12 cellular contexts compared by ENCODE assay signal in genomic region chr6:52200088-52200487, GRCh38. TPM values are rescaled to one million over a fixed set of nuclear protein-coding genes. Genes with fewer than 3 reads are reported as not detected.
A peak's percentile ranks its signal among the peaks of the same experiment; 100 is the strongest.
DNase-seq lines count a peak whose midpoint lies in the region; ATAC-seq, FAIRE-seq and TF ChIP-seq lines count a peak whose summit lies in the region.
"Not testable (repeated sequence)": the region's sequence is repeated elsewhere in the genome, so short reads cannot be mapped to it uniquely, and the experiment has no call there.
"Had no signal": no experiment of that assay in that cellular context is flagged by ENCODE, and none has a peak within 500 bp of the region (broad histone marks: within the 10 kb centered on the region; RNA-seq: fewer than 3 reads in every experiment).

No MANE protein-coding gene starts in this region.

- intact Hi-C loops in K562 (cut with micrococcal nuclease), result not testable (repeated sequence)

- ATAC-seq in K562, result not testable (repeated sequence)

- not testable (repeated sequence) for H3K9me1 ChIP-seq in K562 (ENCODE audit: control insufficient read depth, insufficient read depth, low read length)

- not testable (repeated sequence) for H3K79me2 ChIP-seq in K562 (ENCODE audit: control insufficient read depth, insufficient read depth, low read length); neural progenitor cell (ENCODE audit: low read depth)

- in situ Hi-C loops in K562 (cut with MboI), result not testable (repeated sequence)

- H3K9me3 Mint-ChIP-seq in neural progenitor cell, result peaks cover 33% of the 10 kb centered on the region

- not testable (repeated sequence) for H3K4me3 ChIP-seq in HEK293 (ENCODE audit: low read depth, low read length); K562; neural progenitor cell

- WGBS in K562 (ENCODE audit: insufficient coverage, low coverage, missing lambda C conversion rate), result 2% methylated on average over 5 of the region's 5 CpGs

- POLR2A ChIA-PET in HEK293 (lab: Yijun Ruan, JAX); K562 (lab: Yijun Ruan, JAX): not testable (repeated sequence)

- BruUV-seq in K562 (replicated peaks; lab: Mats Ljungman, UMichigan), result not testable (repeated sequence)

- TF ChIP-seq POLR2A in K562 (conservative IDR thresholded peaks at IDR 0.05), result not testable (repeated sequence)

- not testable (repeated sequence) for TF ChIP-seq CTCF in HEK293 (tag by site-specific recombination; IDR thresholded peaks at IDR 0.05); K562 (IDR thresholded peaks at IDR 0.05 in 2 of 3, conservative IDR thresholded peaks at IDR 0.05 in 1 of 3; ENCODE audit: insufficient read depth in 2 of 3, low read depth in 1 of 3, low read length in 3 of 3); neural progenitor cell (IDR thresholded peaks at IDR 0.05)

- CTCF ChIA-PET in HEK293 (lab: Yijun Ruan, JAX), result interaction anchor here (0.6 to 0.7 kb wide), 2 partner anchors 59 to 274 kb away, joined by 3 to 5 read pairs; no protein-coding TSS in a partner anchor
- CTCF ChIA-PET in K562 (lab: Yijun Ruan, JAX; ENCODE audit: low intra/inter-chr PET ratio), result not testable (repeated sequence)

- H3K27me3 Mint-ChIP-seq in neural progenitor cell (ENCODE audit: insufficient read depth, low read depth), result not testable (repeated sequence)

- H3K36me3 ChIP-seq in HEK293 (ENCODE audit: control insufficient read depth in 2 of 2, insufficient read depth in 1 of 2, low read length in 2 of 2); K562 (ENCODE audit: control insufficient read depth, insufficient read depth, low read length); neural progenitor cell: not testable (repeated sequence)

- H2AFZ ChIP-seq in K562 (ENCODE audit: low read depth, low read length); neural progenitor cell (replicated peaks): not testable (repeated sequence)

- FAIRE-seq in K562 (lab: Jason Lieb, UNC), result not testable (repeated sequence)

- H3K27ac ChIP-seq in HEK293 (ENCODE audit: extremely low read depth, low read depth, low read length); K562 (ENCODE audit: extremely low read depth, low read depth, low read length); neural progenitor cell: not testable (repeated sequence)

- not testable (repeated sequence) for H3K27me3 ChIP-seq in K562 (ENCODE audit: control insufficient read depth in 2 of 2, insufficient read depth in 2 of 2, low read length in 2 of 2); neural progenitor cell

- not testable (repeated sequence) for H3K36me3 Mint-ChIP-seq in neural progenitor cell

- not testable (repeated sequence) for TF ChIP-seq RAD21 in K562 (CRISPR knock-in tag; conservative IDR thresholded peaks at IDR 0.05 in 1 of 2, IDR thresholded peaks at IDR 0.05 in 1 of 2)

- not testable (repeated sequence) for H4K20me1 ChIP-seq in K562 (replicated peaks; ENCODE audit: control insufficient read depth, insufficient read depth, low read length); neural progenitor cell (ENCODE audit: low read depth)

- not testable (repeated sequence) for H3K4me1 ChIP-seq in HEK293 (ENCODE audit: control insufficient read depth, insufficient read depth, low read length); K562 (replicated peaks in 1 of 2; ENCODE audit: control insufficient read depth in 2 of 2, insufficient read depth in 2 of 2, low read length in 2 of 2); neural progenitor cell

- TF ChIP-seq EP300 in K562 (IDR thresholded peaks at IDR 0.05; ENCODE audit: low read length), result not testable (repeated sequence)

- H3F3A ChIP-seq in neural progenitor cell (ENCODE audit: low read depth), result not testable (repeated sequence)

- H3K9me3 ChIP-seq in HEK293 (ENCODE audit: control insufficient read depth, insufficient read depth, low read depth, low read length); K562 (replicated peaks; ENCODE audit: control insufficient read depth, insufficient read depth, low read depth, low read length); neural progenitor cell (ENCODE audit: low read depth): not testable (repeated sequence)

- not testable (repeated sequence) for H3K27ac Mint-ChIP-seq in neural progenitor cell

- DNase-seq in DMS53 (lab: John Stamatoyannopoulos, UW) (peak; percentile 27), NCI-H69 (lab: John Stamatoyannopoulos, UW) (peak; percentile 5), SK-N-DZ (ENCODE audit: low spot score) (peak; percentile 7), neural progenitor cell (ENCODE audit: low spot score) (peak; percentile 5)
- DNase-seq in K562 (ENCODE audit: extremely low read depth in 1 of 4, low spot score in 3 of 4), result not testable (repeated sequence)

- H3K4me2 ChIP-seq in K562 (ENCODE audit: insufficient read depth, low read length); neural progenitor cell: not testable (repeated sequence)

- not testable (repeated sequence) for H3K9ac ChIP-seq in K562 (ENCODE audit: insufficient read depth in 1 of 2, low read depth in 2 of 2, low read length in 2 of 2); neural progenitor cell

- not testable (repeated sequence) for H3K4me1 Mint-ChIP-seq in neural progenitor cell

- H3K4me3 Mint-ChIP-seq in neural progenitor cell, result not testable (repeated sequence)

TF ChIP-seq in HEK293, 187 proteins besides CTCF, POLR2A, EP300 and RAD21:
- peak; percentile 90 for TF ChIP-seq SETDB1 (IDR thresholded peaks at IDR 0.05; ENCODE audit: insufficient read length, low read length)
- TF ChIP-seq TCF7L2 (IDR thresholded peaks at IDR 0.05; ENCODE audit: borderline replicate concordance, low read depth, low read length), result peak; percentile 31; the same call in 1 of the 2 replicates
TF ChIP-seq in HEK293: peak in this region for 2; not testable (repeated sequence) for 185.

TF ChIP-seq in K562, 482 proteins besides CTCF, POLR2A, EP300 and RAD21:
- 0 out of 3 replicates have a peak, but pooled peaks of 1 of the 2 experiments have one; percentile 18 for TF ChIP-seq CBX3 (IDR thresholded peaks at IDR 0.05; ENCODE audit: borderline replicate concordance in 1 of 2, low read length in 2 of 2)
- 0 out of 2 replicates have a peak, but pooled peaks have one; percentile 47 for TF ChIP-seq CBX5 (IDR thresholded peaks at IDR 0.05; ENCODE audit: borderline replicate concordance, low read depth)
TF ChIP-seq in K562: peak in this region for 2; not testable (repeated sequence) for 480.

RNA-seq across cellular contexts. Expression of gene IL17A, which starts 13.9 kb away (rescaled TPM):
- not detected in 2 replicates for polyA plus RNA-seq in SK-N-DZ (2014; cell fraction: cytosol; rRNA removed)
- not detected in 2 replicates for polyA plus RNA-seq in SK-N-DZ (2014; cell fraction: nucleus; rRNA removed)
- not detected in 2 replicates for total RNA-seq in K562 (2011; cell fraction: chromatin; rRNA removed; ENCODE audit: low replicate concordance)
- not detected in 2 replicates for total RNA-seq in K562 (2011; cell fraction: nucleolus; rRNA removed)
- total RNA-seq in K562 (2011; cell fraction: nucleoplasm; rRNA removed), result not detected in 2 replicates
- not detected in 2 replicates for total RNA-seq in K562 (2014; rRNA removed)
- total RNA-seq in K562 (2014; rRNA removed; fragmentation: Illumina TruSeq; extraction: Trizol), result not detected in 2 replicates
- not detected in 2 replicates for total RNA-seq in K562 (2015; rRNA removed; fragmentation: Illumina TruSeq; extraction: Trizol)
- not detected in 2 replicates for total RNA-seq in K562 (2021)
- polyA plus RNA-seq in K562 (2011; rRNA removed), result not detected in 2 replicates
- polyA plus RNA-seq in K562 (2011; cell fraction: cytosol; rRNA removed), result not detected in 2 replicates
- polyA plus RNA-seq in K562 (2011; cell fraction: nucleus; rRNA removed), result not detected in 2 replicates
- not detected in 2 replicates for polyA plus RNA-seq in K562 (2012)
- polyA plus RNA-seq in K562 (2014; fragmentation: Illumina TruSeq; extraction: Trizol), result not detected in 2 replicates
- polyA plus RNA-seq in K562 (2014; fragmentation: Nextera tagmentation; extraction: Ambion mirVana), result not detected
- not detected in 2 replicates for polyA plus RNA-seq in K562 (2014; rRNA removed)
- polyA minus RNA-seq in K562 (2011; rRNA and poly(A)+ RNA removed), result not detected in 2 replicates
- polyA minus RNA-seq in K562 (2011; cell fraction: cytosol; rRNA and poly(A)+ RNA removed), result not detected in 2 replicates
- not detected in 2 replicates for polyA minus RNA-seq in K562 (2011; cell fraction: nucleus; rRNA and poly(A)+ RNA removed)
- not detected in 2 replicates for total RNA-seq in neural progenitor cell (ENCODE audit: low replicate concordance)
- total RNA-seq: Caco-2, GM23248, HFFc6, IMR-90 had no signal
- polyA plus RNA-seq: BJ, GM23248, IMR-90 had no signal

RNA-seq across cellular contexts. Expression of gene IL17F, which starts 44.2 kb away (rescaled TPM):
- not detected in 2 replicates for polyA plus RNA-seq in SK-N-DZ (2014; cell fraction: cytosol; rRNA removed)
- not detected in 2 replicates for polyA plus RNA-seq in SK-N-DZ (2014; cell fraction: nucleus; rRNA removed)
- not detected in 2 replicates for total RNA-seq in K562 (2011; cell fraction: chromatin; rRNA removed; ENCODE audit: low replicate concordance)
- total RNA-seq in K562 (2011; cell fraction: nucleolus; rRNA removed), result not detected in 2 replicates
- not detected in 2 replicates for total RNA-seq in K562 (2011; cell fraction: nucleoplasm; rRNA removed)
- not detected in 2 replicates for total RNA-seq in K562 (2014; rRNA removed)
- total RNA-seq in K562 (2014; rRNA removed; fragmentation: Illumina TruSeq; extraction: Trizol), result not detected in 2 replicates
- total RNA-seq in K562 (2015; rRNA removed; fragmentation: Illumina TruSeq; extraction: Trizol), result not detected in 2 replicates
- not detected in 2 replicates for total RNA-seq in K562 (2021)
- polyA plus RNA-seq in K562 (2011; rRNA removed), result not detected in 2 replicates
- not detected in 2 replicates for polyA plus RNA-seq in K562 (2011; cell fraction: cytosol; rRNA removed)
- 0.14 TPM in 1 of 2 replicates, not detected in the other for polyA plus RNA-seq in K562 (2011; cell fraction: nucleus; rRNA removed)
- polyA plus RNA-seq in K562 (2012), result not detected in 2 replicates
- polyA plus RNA-seq in K562 (2014; fragmentation: Illumina TruSeq; extraction: Trizol), result not detected in 2 replicates
- polyA plus RNA-seq in K562 (2014; fragmentation: Nextera tagmentation; extraction: Ambion mirVana), result not detected
- not detected in 2 replicates for polyA plus RNA-seq in K562 (2014; rRNA removed)
- not detected in 2 replicates for polyA minus RNA-seq in K562 (2011; rRNA and poly(A)+ RNA removed)
- not detected in 2 replicates for polyA minus RNA-seq in K562 (2011; cell fraction: cytosol; rRNA and poly(A)+ RNA removed)
- polyA minus RNA-seq in K562 (2011; cell fraction: nucleus; rRNA and poly(A)+ RNA removed), result not detected in 2 replicates
- total RNA-seq in neural progenitor cell (ENCODE audit: low replicate concordance), result not detected in 2 replicates
- total RNA-seq: Caco-2; CD4-positive, alpha-beta T cell; GM23248; HFFc6; IMR-90 had no signal
- polyA plus RNA-seq: BJ, GM23248, IMR-90 had no signal
